In the genomic region with DNA sequence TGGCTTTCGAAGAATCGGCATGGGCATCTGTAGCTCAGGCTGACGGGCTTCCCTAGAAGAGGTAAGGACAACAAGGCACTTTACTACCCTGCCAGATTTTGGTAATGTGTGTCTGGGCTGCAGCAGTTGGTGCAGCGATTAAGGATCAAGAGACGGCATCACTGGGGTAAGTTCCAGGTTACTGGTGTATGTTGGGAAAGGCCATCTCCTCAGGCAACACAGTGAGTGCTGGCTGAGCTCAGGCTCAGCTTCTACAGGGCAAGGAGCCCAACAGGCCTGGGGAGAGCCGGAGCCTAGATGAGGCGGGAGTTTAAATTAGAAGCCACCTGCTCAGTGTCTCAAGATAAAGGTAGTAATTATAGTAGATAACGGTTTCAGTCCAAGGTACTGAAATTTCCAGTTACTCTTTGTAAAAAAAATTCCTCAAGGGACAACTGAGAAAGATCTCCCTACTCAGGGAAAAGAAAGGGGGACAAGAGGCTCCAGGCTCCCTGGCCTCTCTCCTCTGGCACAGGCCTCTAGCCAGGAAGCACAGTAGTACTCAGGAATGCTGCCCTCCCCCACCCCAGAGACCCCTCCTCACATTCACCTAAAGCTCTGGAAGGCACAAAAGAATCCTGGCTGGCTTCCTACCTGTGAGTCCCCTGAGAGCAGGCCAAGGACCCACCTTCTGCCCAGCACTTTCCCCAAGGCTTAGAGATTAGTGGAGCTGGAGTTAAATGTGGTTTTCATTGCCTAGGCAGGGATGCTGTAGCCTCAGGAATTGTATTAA, we compare ENCODE assay signal across 21 cellular contexts. TPM values are rescaled to one million over a fixed set of nuclear protein-coding genes. Genes with fewer than 3 reads are reported as not detected.
DNase-seq lines count a peak whose midpoint lies in the region; ATAC-seq and TF ChIP-seq lines count a peak whose summit lies in the region.
"Had no signal": no experiment of that assay in that cellular context is flagged by ENCODE, and none has a peak within 500 bp of the region (broad histone marks: within the 10 kb centered on the region; RNA-seq: fewer than 3 reads in every experiment).

No MANE protein-coding gene starts in this region.

- peaks cover 20% of the 10 kb centered on the region for H3K23me2 ChIP-seq in H9 (ENCODE audit: insufficient read length, low read depth, low read length, poor library complexity, severe bottlenecking)

- peaks cover 24% of the 10 kb centered on the region for H3K27me3 Mint-ChIP-seq in H9 (ENCODE audit: low read depth)

- H3K79me2 ChIP-seq in H9 (ENCODE audit: insufficient read depth, low read length), result no peaks in the 10 kb centered on the region

- no peak overlapping the region for H3T11ph ChIP-seq in H9 (ENCODE audit: low read length)

- no peaks in the 10 kb centered on the region for H3K9me3 Mint-ChIP-seq in H9
- H3K9me3 Mint-ChIP-seq: nephron progenitor cell had no signal

- no CpG with 5 or more reads among the region's 8 CpGs for WGBS in H9 (ENCODE audit: extremely low coverage, insufficient read length, low lambda C conversion rate)

- no peak for ATAC-seq in GM21447 (IDR thresholded peaks at IDR 0.05; ENCODE audit: unreplicated experiment)
- ATAC-seq in lower lobe of right lung, result no peak
- ATAC-seq: body of pancreas; stimulated activated naive CD8-positive, alpha-beta T cell treated with anti-CD3 and anti-CD28 coated beads, Interleukin-15, Interleukin-2, amounts not matched to agents 100 U/mL and 50 U/mL, for 24 hours had no signal

- H3K27ac ChIP-seq in H9 (ENCODE audit: insufficient read length, low read depth, low read length), result no peak overlapping the region
- H3K27ac ChIP-seq in tibial artery, result no peak overlapping the region
- H3K27ac ChIP-seq in lower lobe of right lung, result no peak overlapping the region

- H3K9me3 ChIP-seq in H9 (ENCODE audit: control insufficient read depth, low read depth, low read length) (no peaks in the 10 kb centered on the region), tibial artery (no peaks in the 10 kb centered on the region), lower lobe of right lung (no peaks in the 10 kb centered on the region)
- H3K9me3 ChIP-seq: BE2C, body of pancreas had no signal

- no peak overlapping the region for H4K91ac ChIP-seq in H9 (ENCODE audit: insufficient read length, low read depth, low read length)

- no peak overlapping the region for H2AFZ ChIP-seq in H9 (ENCODE audit: low read length)

- no peak overlapping the region for H2BK5ac ChIP-seq in H9 (ENCODE audit: insufficient read length, low read length)

- no peak overlapping the region for H3K56ac ChIP-seq in H9 (ENCODE audit: insufficient read length, low read depth, low read length)

- H3K36me3 Mint-ChIP-seq in H9 (ENCODE audit: insufficient read depth in 1 of 3, low read depth in 3 of 3), result peaks cover 41 to 42% (median 42%) of the 10 kb centered on the region in 3 experiments
- H3K36me3 Mint-ChIP-seq: activated naive CD8-positive, alpha-beta T cell had no signal

- H3K9ac ChIP-seq in H9 (ENCODE audit: extremely low read depth, insufficient read length, low read length), result no peak overlapping the region

- no peak overlapping the region for H2BK120ac ChIP-seq in H9 (ENCODE audit: low read depth, low read length, poor library complexity, severe bottlenecking)

- no peak overlapping the region for H2BK15ac ChIP-seq in H9 (ENCODE audit: low read depth, low read length)

- H3K4me3 ChIP-seq in tibial artery (no peak overlapping the region), lower lobe of right lung (no peak overlapping the region)
- H3K4me3 ChIP-seq: body of pancreas had no signal

- H3K79me1 ChIP-seq in H9 (ENCODE audit: insufficient read depth, low read depth, low read length, poor library complexity, severe bottlenecking), result no peaks in the 10 kb centered on the region

- peak overlapping the region in 2 of 3 experiments; percentile 53 to 82; a peak in 3 of 7 replicates for H3K27ac Mint-ChIP-seq in H9
- H3K27ac Mint-ChIP-seq: activated naive CD8-positive, alpha-beta T cell; nephron progenitor cell had no signal

- H3K4me1 ChIP-seq in H9 (ENCODE audit: insufficient read depth, low read length), result peaks cover 18% of the 10 kb centered on the region
- peaks cover 0 to 38% (median 22%) of the 10 kb centered on the region in 4 donors for H3K4me1 ChIP-seq in tibial artery
- peaks cover 7% of the 10 kb centered on the region for H3K4me1 ChIP-seq in lower lobe of right lung
- H3K4me1 ChIP-seq: BE2C had no signal

- peaks cover 6% of the 10 kb centered on the region; the same call in 1 of the 2 replicates for H3K27me3 ChIP-seq in H9 (ENCODE audit: insufficient read depth, low read length)
- no peaks in the 10 kb centered on the region for H3K27me3 ChIP-seq in tibial artery
- peaks cover 37% of the 10 kb centered on the region for H3K27me3 ChIP-seq in lower lobe of right lung (ENCODE audit: low read depth)
- H3K27me3 ChIP-seq: body of pancreas had no signal

- no peak overlapping the region for H4K8ac ChIP-seq in H9 (replicated peaks; ENCODE audit: insufficient read length, low read depth, low read length)

- peak overlapping the region in 1 of 2 experiments; percentile 28; a peak in 2 of 5 replicates for H3K4me3 Mint-ChIP-seq in H9
- H3K4me3 Mint-ChIP-seq: activated naive CD8-positive, alpha-beta T cell had no signal

- H3K36me3 ChIP-seq in tibial artery (peaks cover 0 to 17% (median 15%) of the 10 kb centered on the region in 3 donors), lower lobe of right lung (peaks cover 9% of the 10 kb centered on the region)
- H3K36me3 ChIP-seq: BE2C had no signal

- TF ChIP-seq CTCF in H9 (conservative IDR thresholded peaks at IDR 0.05) (no peak), tibial artery (IDR thresholded peaks at IDR 0.05) (no peak), lower lobe of right lung (IDR thresholded peaks at IDR 0.05) (no peak)

- peaks cover 70 to 73% of the 10 kb centered on the region in 2 experiments for H3K4me1 Mint-ChIP-seq in H9

- no peak overlapping the region for H3K23ac ChIP-seq in H9 (ENCODE audit: insufficient read length, low read depth, low read length)

- no peaks in the 10 kb centered on the region for H4K20me1 ChIP-seq in H9 (ENCODE audit: control insufficient read depth, insufficient read depth, insufficient read length)

- H2AK5ac ChIP-seq in H9 (ENCODE audit: insufficient read length, low read length), result no peak overlapping the region

- H2BK20ac ChIP-seq in H9 (ENCODE audit: low read depth, low read length, poor library complexity, severe bottlenecking), result no peak overlapping the region

- intact Hi-C loops in tibial artery (cut with DNase I; ENCODE audit: low total_unique reads), result loop anchor here (5.0 to 10.0 kb wide), 2 partner anchors 69 to 326 kb away; no protein-coding TSS in a partner anchor
- intact Hi-C loops in lower lobe of right lung (cut with DNase I), result no loop called here

- no peak for DNase-seq in H9
- peak; percentile 59 for DNase-seq in cerebellar cortex (ENCODE audit: low spot score)
- DNase-seq in mesenteric fat pad (ENCODE audit: low spot score), result peak; percentile 35
- peak; percentile 13 to 27 for DNase-seq in tibial artery
- no peak for DNase-seq in NCI-H524 treated with DMSO at 0.1 percent for 48 hours (lab: John Stamatoyannopoulos, UW)
- DNase-seq in lower lobe of right lung, result no peak
- DNase-seq: activated CD4-positive, alpha-beta T cell treated with anti-CD3 and anti-CD28 coated beads, Interleukin-2, amount 50 U/mL, for 48 hours; activated T-cell treated with anti-CD3 and anti-CD28 coated beads, Interleukin-2, amount 50 U/mL, for 1 hour; BE2C; erythroblast; GDM1; Karpas-422; mammary epithelial cell; NCI-H1092; NCI-H510A; nephron progenitor cell; stimulated activated naive CD8-positive, alpha-beta T cell treated with anti-CD3 and anti-CD28 coated beads, Interleukin-15, Interleukin-2, amounts not matched to agents 100 U/mL and 50 U/mL, for 24 hours had no signal

- H3K14ac ChIP-seq in H9 (ENCODE audit: insufficient read depth, low read length), result 0 out of 2 replicates have a peak overlapping the region, but pooled peaks have one; percentile 14

- H4K5ac ChIP-seq in H9 (ENCODE audit: insufficient read length, low read depth, low read length), result no peak overlapping the region

- H3K18ac ChIP-seq in H9 (ENCODE audit: insufficient read length, low read depth, low read length), result no peak overlapping the region

- no peak overlapping the region for H3K4me2 ChIP-seq in H9 (ENCODE audit: insufficient read depth, insufficient read length, low read length)

- no peak overlapping the region for H2BK12ac ChIP-seq in H9 (ENCODE audit: insufficient read length, low read depth, low read length)

- H3K4ac ChIP-seq in H9 (ENCODE audit: low read depth, low read length), result no peak overlapping the region

RNA-seq across cellular contexts. Expression of a gene that starts 3.9 kb away (rescaled TPM):
- total RNA-seq in H9 (2021), result 28.3 and 29.5 TPM in 2 replicates
- total RNA-seq in mesenteric fat pad, result 347 TPM
- total RNA-seq in lower lobe of right lung, result 73.8 TPM
- total RNA-seq: T-helper 1 cell treated with Interleukin-12 subunit alpha and Interleukin-12 subunit beta and Interleukin-4 antibody, amounts not matched to agents 30 ng/mL and 1 ng/mL, for 36 hours had no signal

Comparison
In these comparisons a context has a peak if more than half of its experiments do, and no peak if none do; other contexts are left out.
1. DNase-seq: peak in cerebellar cortex (single experiment), mesenteric fat pad (single experiment) and tibial artery (2 of 2); none in H9 (single experiment), NCI-H524 treated with DMSO at 0.1 percent for 48 hours (single experiment) and lower lobe of right lung (single experiment).